In the genomic region with DNA sequence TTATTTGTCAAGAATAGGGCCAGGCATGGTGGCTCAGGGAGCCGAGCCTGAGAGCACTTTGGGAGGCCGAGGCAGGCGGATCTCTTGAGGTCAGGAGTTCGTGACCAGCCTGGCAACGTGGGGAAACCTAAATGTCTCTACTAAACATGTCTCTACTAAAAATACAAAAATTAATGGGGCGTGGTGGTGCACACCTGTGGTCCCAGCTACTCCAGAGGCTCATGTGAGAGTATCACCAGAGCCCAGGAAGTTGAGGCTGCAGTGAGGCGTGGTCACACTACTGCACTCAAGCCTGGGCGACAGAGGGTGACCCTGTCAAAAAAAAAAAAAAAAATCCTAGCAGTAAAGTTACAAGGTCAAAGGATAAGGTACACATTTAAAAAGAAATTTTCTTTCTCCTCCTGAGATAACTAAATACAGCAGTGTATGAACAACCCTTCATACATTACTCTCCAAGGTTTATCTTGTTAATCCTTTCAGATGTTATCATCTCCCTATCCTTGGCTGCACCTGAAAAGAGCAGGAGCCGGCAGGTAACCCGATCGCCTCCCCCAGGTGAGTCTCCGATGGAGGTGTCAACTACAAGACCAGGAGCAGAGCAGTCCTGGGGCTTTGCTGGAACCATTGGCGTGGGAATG, we compare ENCODE assay signal across 8 cellular contexts.
DNase-seq lines count a peak whose midpoint lies in the region; ATAC-seq and TF ChIP-seq lines count a peak whose summit lies in the region.

No MANE protein-coding gene starts in this region.

- H3K9ac ChIP-seq in iPS-15b (ENCODE audit: low read depth, low read length) = no peak overlapping the region

- no peak for TF ChIP-seq POLR2A in stomach (IDR thresholded peaks at IDR 0.05)

- TF ChIP-seq CTCF in VCaP (conservative IDR thresholded peaks at IDR 0.05) (no peak), stomach (IDR thresholded peaks at IDR 0.05) (no peak)

- no peaks in the 10 kb centered on the region for H3K36me3 ChIP-seq in iPS-15b (ENCODE audit: control insufficient read depth, insufficient read depth, low read length)
- no peaks in the 10 kb centered on the region for H3K36me3 ChIP-seq in stomach

- H3K9me3 ChIP-seq in iPS-15b (ENCODE audit: control insufficient read depth, insufficient read depth, low read length) (no peaks in the 10 kb centered on the region), stomach (no peaks in the 10 kb centered on the region)

- no peaks in the 10 kb centered on the region for H3K27me3 ChIP-seq in iPS-15b (ENCODE audit: control insufficient read depth, insufficient read depth, low read length)
- H3K27me3 ChIP-seq in stomach = no peaks in the 10 kb centered on the region

- DNase-seq in NCI-H510A treated with DMSO at 0.1 percent for 48 hours (lab: John Stamatoyannopoulos, UW) (peak; percentile 74), NCI-H510A (lab: John Stamatoyannopoulos, UW) (no peak), stomach (no peak), HT-29 (ENCODE audit: low spot score) (no peak), COR-L47 (lab: John Stamatoyannopoulos, UW) (no peak)

- intact Hi-C loops in stomach (cut with DNase I; ENCODE audit: low total_unique reads) = no loop called here

- no peak for ATAC-seq in HG02610 (IDR thresholded peaks at IDR 0.05; ENCODE audit: unreplicated experiment)

- H3K4me1 ChIP-seq in iPS-15b (ENCODE audit: control insufficient read depth, insufficient read depth, low read length) (no peaks in the 10 kb centered on the region), stomach (peaks cover 7 to 30% (median 11%) of the 10 kb centered on the region in 4 donors)

- H3K4me3 ChIP-seq in iPS-15b (ENCODE audit: low read depth, low read length) (peak overlapping the region; percentile 92), stomach (peak overlapping the region; percentile 78 to 88 (median 84))

- no peak for TF ChIP-seq EP300 in stomach (IDR thresholded peaks at IDR 0.05)

- H3K27ac ChIP-seq in VCaP (peak overlapping the region; percentile 98), stomach (peak overlapping the region; percentile 91 to 97 (median 97))

- 29 to 38% (median 34%) methylated on average over 13 of the region's 13 CpGs for WGBS in stomach, 5 donors
